9 cellular contexts compared by ENCODE assay signal in the genomic region with DNA sequence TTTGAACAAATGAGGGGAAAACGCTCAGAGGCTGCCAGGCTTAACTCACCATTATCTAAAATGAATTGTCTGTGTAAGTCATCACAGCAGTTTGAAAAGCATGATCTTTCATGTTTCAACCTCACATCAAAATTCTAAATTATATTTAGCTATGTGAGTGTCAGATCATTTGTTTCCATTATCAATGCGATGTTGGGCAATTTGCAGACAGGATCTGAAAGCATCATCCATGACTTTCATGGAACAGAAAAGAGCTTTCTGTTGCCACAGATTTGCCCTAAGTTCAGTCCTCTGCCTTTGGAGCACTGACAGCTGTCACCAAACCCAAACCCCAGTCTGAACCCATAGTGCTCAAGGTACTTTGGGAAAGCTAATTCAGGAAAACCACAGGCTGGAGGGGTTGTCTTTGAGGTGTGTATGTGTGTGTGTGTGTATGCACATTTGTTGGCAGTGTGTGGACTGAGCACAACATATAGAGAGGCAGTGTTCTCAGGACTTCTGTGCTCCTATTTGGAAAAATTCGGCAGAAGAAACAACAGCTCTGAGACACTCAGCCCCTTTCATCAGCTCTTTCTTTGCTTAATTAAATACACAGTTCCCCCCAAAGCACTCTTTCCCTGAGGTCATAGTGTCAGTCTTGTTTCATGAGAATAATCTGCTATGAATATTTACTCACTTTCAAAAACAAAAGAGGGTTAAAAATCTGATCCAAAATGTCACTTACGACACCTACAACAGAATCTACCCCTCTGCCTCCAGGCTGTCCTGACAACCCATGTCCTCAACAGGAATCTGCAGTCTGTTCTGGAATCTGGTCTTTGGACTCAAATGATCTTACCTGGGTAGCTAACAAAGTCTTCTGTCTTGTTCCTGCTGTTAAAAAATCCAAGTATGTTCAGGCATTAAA.
DNase-seq lines count a peak whose midpoint lies in the region; FAIRE-seq and TF ChIP-seq lines count a peak whose summit lies in the region.
"Had no signal": no experiment of that assay in that cellular context is flagged by ENCODE, and none has a peak within 500 bp of the region (broad histone marks: within the 10 kb centered on the region; RNA-seq: fewer than 3 reads in every experiment).

No MANE protein-coding gene starts in this region.

- H3K9me3 Mint-ChIP-seq in CD8-positive, alpha-beta memory T cell: no peaks in the 10 kb centered on the region
- H3K9me3 Mint-ChIP-seq in osteocyte (ENCODE audit: unreplicated experiment): no peaks in the 10 kb centered on the region
- H3K9me3 Mint-ChIP-seq: naive B cell had no signal

- H3K4me3 ChIP-seq in CD8-positive, alpha-beta memory T cell (ENCODE audit: low read length): no peak overlapping the region
- peak overlapping the region in 1 of 2 donors; percentile 58 for H3K4me3 ChIP-seq in duodenal mucosa (ENCODE audit: low read depth in 1 of 2, low read length in 2 of 2)

- DNase-seq in CD8-positive, alpha-beta memory T cell: no peak
- DNase-seq in LoVo (ENCODE audit: low spot score) (peak; percentile 77), osteocyte (ENCODE audit: extremely low spot score, unreplicated experiment) (no peak), NCI-H446 (lab: John Stamatoyannopoulos, UW) (no peak), Kasumi-1 (lab: John Stamatoyannopoulos, UW) (no peak), NCI-H2107 treated with DMSO at 0.1 percent for 48 hours (lab: John Stamatoyannopoulos, UW; ENCODE audit: unreplicated experiment) (no peak), H54 (ENCODE audit: insufficient read length, low spot score) (no peak)
- DNase-seq: naive B cell had no signal

- no peaks in the 10 kb centered on the region for H3K36me3 ChIP-seq in CD8-positive, alpha-beta memory T cell (ENCODE audit: insufficient read depth, low read length)
- peaks cover 0 to 3% of the 10 kb centered on the region in 2 donors for H3K36me3 ChIP-seq in duodenal mucosa (ENCODE audit: control insufficient read depth in 1 of 2, insufficient read depth in 2 of 2, low read length in 2 of 2)

- no peaks in the 10 kb centered on the region for H3K27me3 ChIP-seq in CD8-positive, alpha-beta memory T cell (ENCODE audit: insufficient read depth, low read length, poor library complexity, severe bottlenecking)
- H3K27me3 ChIP-seq in duodenal mucosa (ENCODE audit: control insufficient read depth in 1 of 2, insufficient read depth in 2 of 2, low read length in 2 of 2): no peaks in the 10 kb centered on the region

- no peak for TF ChIP-seq CTCF in osteocyte (IDR thresholded peaks at IDR 0.05)

- peaks cover 68 to 98% (median 93%) of the 10 kb centered on the region in 3 donors for H3K4me1 Mint-ChIP-seq in CD8-positive, alpha-beta memory T cell
- H3K4me1 Mint-ChIP-seq in osteocyte (ENCODE audit: unreplicated experiment): peaks cover 55% of the 10 kb centered on the region

- H3K4me3 Mint-ChIP-seq in CD8-positive, alpha-beta memory T cell: no peak overlapping the region
- no peak overlapping the region for H3K4me3 Mint-ChIP-seq in osteocyte (ENCODE audit: unreplicated experiment)
- H3K4me3 Mint-ChIP-seq: naive B cell had no signal

- peak overlapping the region; percentile 11 to 73 (median 65) for H3K27ac Mint-ChIP-seq in CD8-positive, alpha-beta memory T cell
- peak overlapping the region; percentile 7 for H3K27ac Mint-ChIP-seq in osteocyte (ENCODE audit: unreplicated experiment)

- H3K9me3 ChIP-seq in CD8-positive, alpha-beta memory T cell (ENCODE audit: low read length): no peaks in the 10 kb centered on the region
- no peaks in the 10 kb centered on the region for H3K9me3 ChIP-seq in duodenal mucosa (ENCODE audit: control insufficient read depth in 1 of 2, low read length in 2 of 2)

- H3K27me3 Mint-ChIP-seq in CD8-positive, alpha-beta memory T cell: peaks cover 0 to 3% of the 10 kb centered on the region in 2 donors
- H3K27me3 Mint-ChIP-seq in osteocyte (ENCODE audit: unreplicated experiment): no peaks in the 10 kb centered on the region
- H3K27me3 Mint-ChIP-seq: naive B cell had no signal

- TF ChIP-seq POLR2A in H54 (IDR thresholded peaks at IDR 0.05; ENCODE audit: low read depth, low read length): no peak

- H3K27ac ChIP-seq in CD8-positive, alpha-beta memory T cell (ENCODE audit: low read depth, low read length): no peak overlapping the region
- peak overlapping the region; percentile 87 for H3K27ac ChIP-seq in duodenal mucosa (ENCODE audit: low read depth, low read length)

- CTCF ChIA-PET in CD8-positive, alpha-beta memory T cell (lab: Charles Lee): interaction anchor here (1.1 to 2.2 kb wide), 6 partner anchors 8 to 60 kb away, joined by 3 to 9 read pairs (median 5); no protein-coding TSS in a partner anchor

- POLR2A ChIA-PET in CD8-positive, alpha-beta memory T cell (lab: Charles Lee): interaction anchor here (1.4 to 2.6 kb wide), 2 partner anchors 9 to 17 kb away, joined by 3 to 8 read pairs; no protein-coding TSS in a partner anchor

- H3K9ac ChIP-seq in duodenal mucosa (ENCODE audit: low read depth in 1 of 2, low read length in 2 of 2): peak overlapping the region; percentile 76

- H3K36me3 Mint-ChIP-seq in CD8-positive, alpha-beta memory T cell: peaks cover 0 to 76% (median 11%) of the 10 kb centered on the region in 3 donors
- peaks cover 17% of the 10 kb centered on the region for H3K36me3 Mint-ChIP-seq in osteocyte (ENCODE audit: unreplicated experiment)

- peaks cover 57% of the 10 kb centered on the region for H3K4me1 ChIP-seq in CD8-positive, alpha-beta memory T cell (ENCODE audit: insufficient read depth, low read length)
- peaks cover 71 to 77% of the 10 kb centered on the region in 2 donors for H3K4me1 ChIP-seq in duodenal mucosa (ENCODE audit: control insufficient read depth in 1 of 2, insufficient read depth in 2 of 2, low read length in 2 of 2)

- no peak for FAIRE-seq in H54 (lab: Jason Lieb, UNC)
